Comparison of ENCODE assay signal across 8 cellular contexts in genomic region chr21:20971296-20971921, GRCh38. TPM values are rescaled to one million over a fixed set of nuclear protein-coding genes. Genes with fewer than 3 reads are reported as not detected.
DNase-seq lines count a peak whose midpoint lies in the region; ATAC-seq, FAIRE-seq and TF ChIP-seq lines count a peak whose summit lies in the region.

No MANE protein-coding gene starts in this region.

- peak; percentile 0 for DNase-seq in Calu3
- peak; percentile 40 for DNase-seq in NCI-H748 treated with DMSO at 0.1 percent for 48 hours (lab: John Stamatoyannopoulos, UW)
- no peak for DNase-seq in GM12878 (ENCODE audit: low read depth, low spot score)
- DNase-seq in kidney epithelial cell (ENCODE audit: low read depth): peak; percentile 14
- peak; percentile 78 for DNase-seq in testis
- no peak for DNase-seq in NCI-H128 (lab: John Stamatoyannopoulos, UW; ENCODE audit: unreplicated experiment)

- H3K4me1 Mint-ChIP-seq in Calu3 (ENCODE audit: low read depth, unreplicated experiment): no peaks in the 10 kb centered on the region

- CTCF ChIA-PET in Calu3 (lab: Charles Lee) (no interaction called here), GM12878 (lab: Yijun Ruan, JAX) (interaction anchor here (0.5 to 1.4 kb wide), 7 partner anchors 10 to 1984 kb away, joined by 3 to 4 read pairs (median 3); no protein-coding TSS in a partner anchor)

- H3K4me3 ChIP-seq in GM12878: no peak overlapping the region
- no peak overlapping the region for H3K4me3 ChIP-seq in kidney epithelial cell (ENCODE audit: low read depth, low read length)
- H3K4me3 ChIP-seq in testis: no peak overlapping the region

- in situ Hi-C loops in GM12878 (cut with MboI): loop anchor here (10.0 kb wide), 1 partner anchor 63 kb away; no protein-coding TSS in a partner anchor

- peak; percentile 75 for ATAC-seq in HG03159 (IDR thresholded peaks at IDR 0.05; ENCODE audit: unreplicated experiment)
- ATAC-seq in GM12878: no peak
- no peak for ATAC-seq in GM21723 (IDR thresholded peaks at IDR 0.05; ENCODE audit: unreplicated experiment)

- TF ChIP-seq RAD21 in GM12878 (IDR thresholded peaks at IDR 0.05; ENCODE audit: insufficient read depth, low read depth, low read length): no peak

- H3K4me1 ChIP-seq in GM12878 (ENCODE audit: control insufficient read depth, insufficient read depth, low read length) (no peaks in the 10 kb centered on the region), testis (no peaks in the 10 kb centered on the region)

- no peak overlapping the region for H3K9ac ChIP-seq in GM12878 (ENCODE audit: control insufficient read depth, insufficient read depth, low read length)

- POLR2A ChIA-PET in GM12878 (lab: Charles Lee): no interaction called here

- H3K27ac ChIP-seq in GM12878 (ENCODE audit: control insufficient read depth, insufficient read depth) (no peak overlapping the region), testis (no peak overlapping the region)

- FAIRE-seq in GM12878 (lab: Jason Lieb, UNC): no peak

- H3K36me3 Mint-ChIP-seq in Calu3 (ENCODE audit: insufficient read depth, unreplicated experiment): no peaks in the 10 kb centered on the region

- no peaks in the 10 kb centered on the region for H4K20me1 ChIP-seq in GM12878 (ENCODE audit: control insufficient read depth, insufficient read depth)

- BruUV-seq in Calu3 (replicated peaks; lab: Mats Ljungman, UMichigan) (no TSS peak), GM12878 (replicated peaks; lab: Mats Ljungman, UMichigan) (no TSS peak)

- H3K9me3 Mint-ChIP-seq in Calu3 (ENCODE audit: low read depth, unreplicated experiment): no peaks in the 10 kb centered on the region

- H3K27me3 Mint-ChIP-seq in Calu3 (ENCODE audit: unreplicated experiment): no peaks in the 10 kb centered on the region

- RAD21 ChIA-PET in GM12878 (lab: Charles Lee; ENCODE audit: unreplicated experiment): interaction anchor here (0.6 kb wide), 1 partner anchor 486 kb away, joined by 3 read pairs; no protein-coding TSS in a partner anchor

- no peak overlapping the region for H2AFZ ChIP-seq in GM12878 (ENCODE audit: control insufficient read depth, low read depth, low read length)

- no peak overlapping the region for H3K4me2 ChIP-seq in GM12878 (ENCODE audit: control insufficient read depth, insufficient read depth)

- WGBS in GM12878 (ENCODE audit: insufficient coverage, insufficient replicate concordance, low lambda C conversion rate, missing lambda C conversion rate): 3% methylated on average over 2 of the region's 2 CpGs
- WGBS in testis, 2 donors: 22 to 33% methylated on average over 2 of the region's 2 CpGs

- no peak overlapping the region for H3K27ac Mint-ChIP-seq in Calu3 (ENCODE audit: unreplicated experiment)

- intact Hi-C loops in Calu3 (cut with micrococcal nuclease; ENCODE audit: unreplicated experiment) (no loop called here), GM12878 (cut with micrococcal nuclease; ENCODE audit: unreplicated experiment) (no loop called here), testis (cut with DNase I; ENCODE audit: low total_unique reads) (no loop called here)

- TF ChIP-seq CTCF in Calu3 (IDR thresholded peaks at IDR 0.05; ENCODE audit: unreplicated experiment) (no peak), GM12878 (IDR thresholded peaks at IDR 0.05 in 2 of 3, conservative IDR thresholded peaks at IDR 0.05 in 1 of 3; ENCODE audit: control insufficient read depth in 2 of 3, extremely low read depth in 1 of 3, insufficient read depth in 1 of 3, low read depth in 3 of 3, low read length in 3 of 3) (peak in 1 of 3 experiments; percentile 21; a peak in 1 of 6 replicates), kidney epithelial cell (IDR thresholded peaks at IDR 0.05; ENCODE audit: insufficient read depth, low read length, poor library complexity, severe bottlenecking) (peak; percentile 57), testis (IDR thresholded peaks at IDR 0.05) (peak in 2 of 3 experiments; percentile 18 to 43)

- no peak for TF ChIP-seq EP300 in GM12878 (IDR thresholded peaks at IDR 0.05; ENCODE audit: borderline replicate concordance in 1 of 2, control insufficient read depth in 1 of 2, low read depth in 2 of 2, low read length in 2 of 2)

- no peak overlapping the region for H3K4me3 Mint-ChIP-seq in Calu3 (ENCODE audit: low read depth, unreplicated experiment)

- no peaks in the 10 kb centered on the region for H3K79me2 ChIP-seq in GM12878 (ENCODE audit: control insufficient read depth, insufficient read depth, low read length)

- SMC1A ChIA-PET in GM12878 (lab: Charles Lee; ENCODE audit: uncharacterized antibody, unreplicated experiment): interaction anchor here (0.7 to 1.3 kb wide), 4 partner anchors 10 to 1209 kb away, joined by 3 read pairs; no protein-coding TSS in a partner anchor

- H3K27me3 ChIP-seq in GM12878 (replicated peaks in 1 of 2; ENCODE audit: control insufficient read depth in 2 of 2, insufficient read depth in 2 of 2, low read length in 1 of 2) (no peaks in the 10 kb centered on the region), kidney epithelial cell (ENCODE audit: control insufficient read depth, insufficient read depth, low read length) (no peaks in the 10 kb centered on the region), testis (no peaks in the 10 kb centered on the region)

- H3K36me3 ChIP-seq in GM12878 (ENCODE audit: control insufficient read depth in 2 of 2, insufficient read depth in 2 of 2, low read length in 1 of 2) (no peaks in the 10 kb centered on the region), kidney epithelial cell (ENCODE audit: control insufficient read depth, insufficient read depth, low read length) (no peaks in the 10 kb centered on the region), testis (ENCODE audit: low read depth, missing control alignments) (no peaks in the 10 kb centered on the region)

- TF ChIP-seq POLR2A in GM12878 (IDR thresholded peaks at IDR 0.05; ENCODE audit: low read depth, low read length) (no peak), testis (IDR thresholded peaks at IDR 0.05) (no peak)

- H3K9me3 ChIP-seq in GM12878 (replicated peaks; ENCODE audit: control insufficient read depth, insufficient read depth, low read length) (no peaks in the 10 kb centered on the region), testis (no peaks in the 10 kb centered on the region)

TF ChIP-seq in GM12878, 131 proteins besides CTCF, POLR2A, EP300 and RAD21:
- TF ChIP-seq SMC3 (IDR thresholded peaks at IDR 0.05; ENCODE audit: borderline replicate concordance, low read length) (peak; percentile 11; the same call in 1 of the 2 replicates), PRDM15 (CRISPR knock-in tag; IDR thresholded peaks at IDR 0.05) (no peak), ATF7 (IDR thresholded peaks at IDR 0.05; ENCODE audit: low read depth) (0 out of 2 replicates have a peak, but pooled peaks have one; percentile 12)

RNA-seq across cellular contexts. Expression of gene NCAM2, which starts 26.8 kb away (rescaled TPM):
- total RNA-seq in Calu3 (2022): not detected in 2 replicates
- total RNA-seq in GM12878 (2013; cell fraction: nucleolus; rRNA removed): not detected in 2 replicates
- 0.23 TPM in 1 of 2 replicates, not detected in the other for total RNA-seq in GM12878 (2014; rRNA removed)
- total RNA-seq in GM12878 (2014; rRNA removed; fragmentation: Illumina TruSeq; extraction: Trizol): not detected in 2 replicates
- total RNA-seq in GM12878 (2021): 0.13 TPM in 1 of 2 replicates, not detected in the other
- polyA plus RNA-seq in GM12878 (2011; ENCODE audit: low read depth): not detected
- polyA plus RNA-seq in GM12878 (2011; rRNA removed): 0.27 and 1.3 TPM in 2 replicates
- polyA plus RNA-seq in GM12878 (2011; cell fraction: cytosol; rRNA removed): 0.09 and 0.18 TPM in 2 replicates
- polyA plus RNA-seq in GM12878 (2011; cell fraction: nucleus; rRNA removed): 0.22 and 1.2 TPM in 2 replicates
- polyA plus RNA-seq in GM12878 (2012): not detected in 2 replicates
- not detected in 2 replicates for polyA plus RNA-seq in GM12878 (2014; fragmentation: Illumina TruSeq; extraction: Trizol)
- polyA plus RNA-seq in GM12878 (2014; fragmentation: Nextera tagmentation; extraction: Ambion mirVana): not detected
- not detected in 2 replicates for polyA plus RNA-seq in GM12878 (2014; rRNA removed)
- polyA plus RNA-seq in GM12878 (2016; fragmentation: Nextera tagmentation; extraction: Ambion mirVana): not detected
- polyA minus RNA-seq in GM12878 (2011; rRNA and poly(A)+ RNA removed): 0.67 and 0.73 TPM in 2 replicates
- polyA minus RNA-seq in GM12878 (2011; cell fraction: cytosol; rRNA and poly(A)+ RNA removed): 1.1 and 1.2 TPM in 2 replicates
- 0.48 and 1.2 TPM in 2 replicates for polyA minus RNA-seq in GM12878 (2011; cell fraction: nucleus; rRNA and poly(A)+ RNA removed)
- under 0.01 and 1.8 TPM in 2 replicates for total RNA-seq in kidney epithelial cell
- total RNA-seq in testis: 10 to 100 TPM; 22.4 to 26.1 TPM
- 26.9 TPM for polyA plus RNA-seq in testis (ENCODE audit: insufficient read depth, low read depth, low replicate concordance)

Comparison
In these comparisons a context has a peak if more than half of its experiments do, and no peak if none do; other contexts are left out.
1. DNase-seq: peak in Calu3 (single experiment), NCI-H748 treated with DMSO at 0.1 percent for 48 hours (single experiment), kidney epithelial cell (single experiment) and testis (single experiment); none in GM12878 (single experiment) and NCI-H128 (single experiment).